ENCODE assay signal across 8 cellular contexts in the genomic region with DNA sequence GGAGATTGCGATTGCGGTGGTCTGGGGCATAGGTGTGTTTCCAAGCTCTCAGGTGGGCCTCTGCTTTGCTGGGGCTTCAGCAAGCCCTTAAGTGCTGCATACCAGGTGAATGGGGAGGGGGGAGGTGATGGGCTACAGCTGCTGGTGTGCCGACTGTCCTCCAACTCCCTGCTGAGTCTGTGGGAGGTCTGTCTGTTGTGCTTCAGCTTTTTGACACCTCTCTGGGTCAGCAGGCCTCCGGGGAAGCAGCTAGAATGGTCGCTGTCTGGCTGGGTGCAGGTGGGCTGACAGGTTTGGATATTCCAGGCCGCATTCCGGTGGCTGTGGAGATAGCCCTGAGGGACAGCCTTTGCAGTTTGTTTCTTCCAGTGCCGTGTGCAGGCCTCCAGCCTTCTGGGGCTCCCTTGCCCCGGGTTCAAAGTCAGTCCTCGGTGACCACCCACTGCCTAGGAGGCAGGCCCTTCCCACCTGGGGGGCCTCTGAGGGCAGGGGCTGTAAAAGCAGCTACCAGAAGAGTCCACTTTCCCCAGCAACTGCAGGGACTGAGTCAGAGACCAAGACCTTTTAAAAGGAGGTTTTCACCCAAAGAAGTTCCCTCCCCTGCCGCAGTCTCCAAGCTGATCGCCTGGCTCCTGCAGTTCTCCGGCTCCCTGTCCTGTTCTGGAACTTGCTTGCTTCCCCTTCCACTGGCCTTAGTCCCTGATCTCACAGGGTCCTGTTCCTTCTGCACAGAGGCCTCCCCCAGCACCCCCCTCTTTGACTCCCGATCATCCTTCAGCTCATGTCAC. TPM values are rescaled to one million over a fixed set of nuclear protein-coding genes. Genes with fewer than 3 reads are reported as not detected.
DNase-seq lines count a peak whose midpoint lies in the region; ATAC-seq and TF ChIP-seq lines count a peak whose summit lies in the region.

No MANE protein-coding gene starts in this region.

- peak overlapping the region; percentile 31 for H3K18ac ChIP-seq in trophoblast cell (ENCODE audit: low read length)

- H3K4me3 ChIP-seq in duodenal mucosa (ENCODE audit: low read depth in 1 of 2, low read length in 2 of 2) (peak overlapping the region; percentile 75 to 79), trophoblast cell (ENCODE audit: low read depth, low read length) (peak overlapping the region; percentile 8)

- H2BK12ac ChIP-seq in trophoblast cell (ENCODE audit: low read length): peak overlapping the region; percentile 55

- peak; percentile 14 for TF ChIP-seq POLR2A in GM19099 (IDR thresholded peaks at IDR 0.05; ENCODE audit: extremely low read depth, insufficient read length, low read depth)

- no peak for TF ChIP-seq CTCF in foreskin keratinocyte (conservative IDR thresholded peaks at IDR 0.05)

- peak overlapping the region; percentile 10 for H2AK5ac ChIP-seq in trophoblast cell (ENCODE audit: low read length)

- H3K27ac ChIP-seq in duodenal mucosa (ENCODE audit: low read depth, low read length): no peak overlapping the region
- peak overlapping the region; percentile 96 for H3K27ac ChIP-seq in trophoblast cell (ENCODE audit: low read depth, low read length)
- H3K27ac ChIP-seq in foreskin keratinocyte: no peak overlapping the region

- peak overlapping the region; percentile 91 for H4K91ac ChIP-seq in trophoblast cell (ENCODE audit: low read depth, low read length)

- peak overlapping the region; percentile 59 for H3K4me2 ChIP-seq in trophoblast cell (ENCODE audit: low read length)

- no peak overlapping the region for H2AFZ ChIP-seq in trophoblast cell (ENCODE audit: insufficient read depth, low read length, poor library complexity)

- no peak overlapping the region for H3K23ac ChIP-seq in trophoblast cell (ENCODE audit: low read length)

- H3K9me3 ChIP-seq in duodenal mucosa (ENCODE audit: control insufficient read depth in 1 of 2, low read length in 2 of 2) (no peaks in the 10 kb centered on the region), trophoblast cell (ENCODE audit: insufficient read depth, low read depth, low read length) (no peaks in the 10 kb centered on the region)

- H3K4me1 ChIP-seq in duodenal mucosa (ENCODE audit: control insufficient read depth in 1 of 2, insufficient read depth in 2 of 2, low read length in 2 of 2) (peaks cover 21 to 53% of the 10 kb centered on the region in 2 donors), trophoblast cell (ENCODE audit: control insufficient read depth in 1 of 2, insufficient read depth in 2 of 2, low read length in 2 of 2) (peaks cover 34 to 50% of the 10 kb centered on the region in 2 experiments), foreskin keratinocyte (peaks cover 30% of the 10 kb centered on the region)

- H3K9ac ChIP-seq in duodenal mucosa (ENCODE audit: low read depth in 1 of 2, low read length in 2 of 2) (peak overlapping the region in 1 of 2 donors; percentile 69), trophoblast cell (ENCODE audit: low read length) (no peak overlapping the region)

- peaks cover 28% of the 10 kb centered on the region for H3K79me1 ChIP-seq in trophoblast cell (ENCODE audit: low read length)

- peaks cover 10 to 46% of the 10 kb centered on the region in 2 donors for H3K36me3 ChIP-seq in duodenal mucosa (ENCODE audit: control insufficient read depth in 1 of 2, insufficient read depth in 2 of 2, low read length in 2 of 2)
- H3K36me3 ChIP-seq in trophoblast cell (ENCODE audit: control insufficient read depth in 1 of 2, insufficient read depth in 2 of 2, low read length in 2 of 2): peaks cover 20 to 32% of the 10 kb centered on the region in 2 experiments

- peaks cover 3% of the 10 kb centered on the region for H3K79me2 ChIP-seq in trophoblast cell (ENCODE audit: control insufficient read depth, insufficient read depth, low read length, poor library complexity)

- peak overlapping the region; percentile 60 for H2BK120ac ChIP-seq in trophoblast cell (ENCODE audit: insufficient read depth, low read length, poor library complexity)

- peak overlapping the region; percentile 86 for H2BK5ac ChIP-seq in trophoblast cell (ENCODE audit: low read depth, low read length, poor library complexity)

- H3K4ac ChIP-seq in trophoblast cell (ENCODE audit: low read depth, low read length): peak overlapping the region; percentile 39

- H4K12ac ChIP-seq in trophoblast cell (ENCODE audit: low read depth, low read length): no peak overlapping the region

- H3K27me3 ChIP-seq in duodenal mucosa (ENCODE audit: control insufficient read depth in 1 of 2, insufficient read depth in 2 of 2, low read length in 2 of 2): peaks cover 5 to 13% of the 10 kb centered on the region in 2 donors
- H3K27me3 ChIP-seq in trophoblast cell (ENCODE audit: insufficient read depth, low read length): no peaks in the 10 kb centered on the region
- peaks cover 17% of the 10 kb centered on the region for H3K27me3 ChIP-seq in foreskin keratinocyte

- H3K14ac ChIP-seq in trophoblast cell (ENCODE audit: low read length): peak overlapping the region; percentile 74

- peak overlapping the region; percentile 31 for H4K8ac ChIP-seq in trophoblast cell (ENCODE audit: low read depth, low read length)

- DNase-seq in trophoblast cell (peak; percentile 39 to 44), foreskin keratinocyte (no peak)

- ATAC-seq in SK-N-SH treated with all-trans-retinoic acid at 6 μM for 48 hours: peak; percentile 1
- no peak for ATAC-seq in esophagus mucosa
- ATAC-seq in GM21717 (IDR thresholded peaks at IDR 0.05; ENCODE audit: unreplicated experiment): no peak
- no peak for ATAC-seq in HG02623 (IDR thresholded peaks at IDR 0.05; ENCODE audit: unreplicated experiment)
- no peak for ATAC-seq in foreskin keratinocyte

- no CpG with 5 or more reads among the region's 14 CpGs for WGBS in trophoblast cell (ENCODE audit: extremely low coverage, insufficient coverage, insufficient read length)

TF ChIP-seq in SK-N-SH treated with all-trans-retinoic acid at 6 μM for 48 hours, 23 proteins besides CTCF, POLR2A, EP300 and RAD21:
- TF ChIP-seq, protein P1, sequence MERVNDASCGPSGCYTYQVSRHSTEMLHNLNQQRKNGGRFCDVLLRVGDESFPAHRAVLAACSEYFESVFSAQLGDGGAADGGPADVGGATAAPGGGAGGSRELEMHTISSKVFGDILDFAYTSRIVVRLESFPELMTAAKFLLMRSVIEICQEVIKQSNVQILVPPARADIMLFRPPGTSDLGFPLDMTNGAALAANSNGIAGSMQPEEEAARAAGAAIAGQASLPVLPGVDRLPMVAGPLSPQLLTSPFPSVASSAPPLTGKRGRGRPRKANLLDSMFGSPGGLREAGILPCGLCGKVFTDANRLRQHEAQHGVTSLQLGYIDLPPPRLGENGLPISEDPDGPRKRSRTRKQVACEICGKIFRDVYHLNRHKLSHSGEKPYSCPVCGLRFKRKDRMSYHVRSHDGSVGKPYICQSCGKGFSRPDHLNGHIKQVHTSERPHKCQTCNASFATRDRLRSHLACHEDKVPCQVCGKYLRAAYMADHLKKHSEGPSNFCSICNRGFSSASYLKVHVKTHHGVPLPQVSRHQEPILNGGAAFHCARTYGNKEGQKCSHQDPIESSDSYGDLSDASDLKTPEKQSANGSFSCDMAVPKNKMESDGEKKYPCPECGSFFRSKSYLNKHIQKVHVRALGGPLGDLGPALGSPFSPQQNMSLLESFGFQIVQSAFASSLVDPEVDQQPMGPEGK (CRISPR knock-in tag; IDR thresholded peaks at IDR 0.05; ENCODE audit: borderline replicate concordance): no peak
- TF ChIP-seq TCF4 (CRISPR knock-in tag; IDR thresholded peaks at IDR 0.05; ENCODE audit: borderline replicate concordance) (0 out of 2 replicates have a peak, but pooled peaks have one; percentile 9), ZFP30 (CRISPR knock-in tag; IDR thresholded peaks at IDR 0.05) (no peak), ZNF565 (CRISPR knock-in tag; conservative IDR thresholded peaks at IDR 0.05; ENCODE audit: low read depth) (0 out of 2 replicates have a peak, but pooled peaks have one; percentile 13), ISL1 (CRISPR knock-in tag; IDR thresholded peaks at IDR 0.05) (no peak), CSRNP3 (CRISPR knock-in tag; IDR thresholded peaks at IDR 0.05) (no peak)
- TF ChIP-seq, protein P2, sequence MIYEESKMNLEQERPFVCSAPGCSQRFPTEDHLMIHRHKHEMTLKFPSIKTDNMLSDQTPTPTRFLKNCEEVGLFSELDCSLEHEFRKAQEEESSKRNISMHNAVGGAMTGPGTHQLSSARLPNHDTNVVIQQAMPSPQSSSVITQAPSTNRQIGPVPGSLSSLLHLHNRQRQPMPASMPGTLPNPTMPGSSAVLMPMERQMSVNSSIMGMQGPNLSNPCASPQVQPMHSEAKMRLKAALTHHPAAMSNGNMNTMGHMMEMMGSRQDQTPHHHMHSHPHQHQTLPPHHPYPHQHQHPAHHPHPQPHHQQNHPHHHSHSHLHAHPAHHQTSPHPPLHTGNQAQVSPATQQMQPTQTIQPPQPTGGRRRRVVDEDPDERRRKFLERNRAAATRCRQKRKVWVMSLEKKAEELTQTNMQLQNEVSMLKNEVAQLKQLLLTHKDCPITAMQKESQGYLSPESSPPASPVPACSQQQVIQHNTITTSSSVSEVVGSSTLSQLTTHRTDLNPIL (CRISPR knock-in tag; IDR thresholded peaks at IDR 0.05; ENCODE audit: low read depth): peak; percentile 31; the same call in 1 of the 2 replicates

RNA-seq across cellular contexts. Expression of gene TTYH2, which starts 2.0 kb away (rescaled TPM):
- polyA plus RNA-seq in trophoblast cell (2013): 2.8 and 3.0 TPM in 2 replicates
- total RNA-seq in esophagus mucosa (0.88 TPM), foreskin keratinocyte (1.8 and 3.1 TPM in 2 replicates)
- 1.4 and 1.8 TPM in 2 replicates for polyA plus RNA-seq in foreskin keratinocyte

RNA-seq across cellular contexts. Expression of gene RPL38, which starts 7.9 kb away (rescaled TPM):
- 3,156 and 3,255 TPM in 2 replicates for polyA plus RNA-seq in trophoblast cell (2013)
- total RNA-seq in esophagus mucosa (1,104 TPM), foreskin keratinocyte (1,782 and 1,801 TPM in 2 replicates)
- 2,904 and 3,003 TPM in 2 replicates for polyA plus RNA-seq in foreskin keratinocyte

Comparison
In these comparisons a context has a peak if more than half of its experiments do, and no peak if none do; other contexts are left out.
1. DNase-seq: peak in trophoblast cell (2 of 2); none in foreskin keratinocyte (0 of 2).